In genomic region chr11:10622957-10623787, GRCh38 we compare ENCODE assay signal across 9 cellular contexts. TPM values are rescaled to one million over a fixed set of nuclear protein-coding genes. Genes with fewer than 3 reads are reported as not detected.
DNase-seq lines count a peak whose midpoint lies in the region; TF ChIP-seq lines count a peak whose summit lies in the region.
"Had no signal": no experiment of that assay in that cellular context is flagged by ENCODE, and none has a peak within 500 bp of the region (broad histone marks: within the 10 kb centered on the region; RNA-seq: fewer than 3 reads in every experiment).

No MANE protein-coding gene starts in this region.

- TF ChIP-seq CTCF in A673 (conservative IDR thresholded peaks at IDR 0.05; ENCODE audit: low read depth, low read length) = no peak
- no peak for TF ChIP-seq CTCF in PC-9 (conservative IDR thresholded peaks at IDR 0.05)

- H3K9me3 Mint-ChIP-seq in activated naive CD8-positive, alpha-beta T cell treated with anti-CD3 and anti-CD28 coated beads for 36 hours = no peaks in the 10 kb centered on the region

- no peaks in the 10 kb centered on the region for H3K36me3 ChIP-seq in A673 (ENCODE audit: insufficient read depth, low read length, poor library complexity, severe bottlenecking)
- H3K36me3 ChIP-seq in PC-9 (ENCODE audit: low read depth) = no peaks in the 10 kb centered on the region

- H3K4me1 ChIP-seq in A673 (ENCODE audit: insufficient read depth, low read length, poor library complexity, severe bottlenecking) = peaks cover 17% of the 10 kb centered on the region
- H3K4me1 ChIP-seq in PC-9 (replicated peaks; ENCODE audit: insufficient read depth) = no peaks in the 10 kb centered on the region

- H3K27me3 Mint-ChIP-seq in activated naive CD8-positive, alpha-beta T cell treated with anti-CD3 and anti-CD28 coated beads for 36 hours = no peaks in the 10 kb centered on the region

- BruUV-seq in A673 (replicated peaks; lab: Mats Ljungman, UMichigan) (no TSS peak), PC-9 (replicated peaks; lab: Mats Ljungman, UMichigan) (no TSS peak)

- POLR2A ChIA-PET in A673 (lab: Charles Lee; ENCODE audit: low non-redundant PET) (no interaction called here), PC-9 (lab: Charles Lee; ENCODE audit: unreplicated experiment) (no interaction called here)

- H3K9me3 ChIP-seq in A673 (ENCODE audit: low read depth, low read length, poor library complexity, severe bottlenecking) (no peaks in the 10 kb centered on the region), PC-9 (ENCODE audit: insufficient read depth, low read depth) (no peaks in the 10 kb centered on the region)

- H3F3A ChIP-seq in PC-9 (ENCODE audit: insufficient read depth, low read depth) = no peaks in the 10 kb centered on the region

- H3K9me2 ChIP-seq in PC-9 (ENCODE audit: insufficient read depth) = no peaks in the 10 kb centered on the region

- H4K20me1 ChIP-seq in PC-9 (ENCODE audit: insufficient read depth) = no peaks in the 10 kb centered on the region

- peaks cover 12% of the 10 kb centered on the region for H3K4me1 Mint-ChIP-seq in activated naive CD8-positive, alpha-beta T cell treated with anti-CD3 and anti-CD28 coated beads for 36 hours

- H3K27me3 ChIP-seq in A673 (replicated peaks; ENCODE audit: insufficient read depth, low read depth, low read length, poor library complexity) (no peaks in the 10 kb centered on the region), PC-9 (ENCODE audit: insufficient read depth, low read depth) (no peaks in the 10 kb centered on the region)

- intact Hi-C loops in A673 (cut with micrococcal nuclease; ENCODE audit: unreplicated experiment) = no loop called here
- intact Hi-C loops in PC-9 (cut with micrococcal nuclease; ENCODE audit: unreplicated experiment) = no loop called here

- no peak overlapping the region for H3K4me2 ChIP-seq in PC-9

- H3K27ac ChIP-seq in A673 (ENCODE audit: low read depth, low read length, poor library complexity, severe bottlenecking) = peak overlapping the region; percentile 52
- H3K27ac ChIP-seq in PC-9 = no peak overlapping the region

- no peak overlapping the region for H3K4me3 ChIP-seq in A673 (ENCODE audit: low read depth, low read length, poor library complexity, severe bottlenecking)
- no peak overlapping the region for H3K4me3 ChIP-seq in PC-9

- peak overlapping the region; percentile 80 for H3K27ac Mint-ChIP-seq in activated naive CD8-positive, alpha-beta T cell treated with anti-CD3 and anti-CD28 coated beads for 36 hours

- CTCF ChIA-PET in A673 (lab: Charles Lee) (interaction anchor here (0.8 kb wide), 1 partner anchor 112 kb away, joined by 4 read pairs; no protein-coding TSS in a partner anchor), PC-9 (lab: Charles Lee) (no interaction called here)

- DNase-seq in A673 (ENCODE audit: low spot score) (no peak), Kasumi-1 (lab: John Stamatoyannopoulos, UW) (peak; percentile 94 to 96), medulla oblongata (ENCODE audit: extremely low spot score) (peak; percentile 64), mucosa of gallbladder (ENCODE audit: low spot score) (no peak), NCI-H1436 treated with DMSO at 0.1 percent for 48 hours (lab: John Stamatoyannopoulos, UW) (no peak), PC-9 (no peak), NCI-H774 (lab: John Stamatoyannopoulos, UW) (no peak)
- peak; percentile 7 for DNase-seq in activated naive CD8-positive, alpha-beta T cell treated with anti-CD3 and anti-CD28 coated beads for 36 hours

- no peaks in the 10 kb centered on the region for H3K79me2 ChIP-seq in PC-9 (ENCODE audit: low read depth)

- no peaks in the 10 kb centered on the region for H3K36me3 Mint-ChIP-seq in activated naive CD8-positive, alpha-beta T cell treated with anti-CD3 and anti-CD28 coated beads for 36 hours

- H2AFZ ChIP-seq in PC-9 = no peak overlapping the region

- H3K4me3 Mint-ChIP-seq in activated naive CD8-positive, alpha-beta T cell treated with anti-CD3 and anti-CD28 coated beads for 36 hours = no peak overlapping the region

RNA-seq across cellular contexts. Expression of gene LYVE1, which starts 54.7 kb away (rescaled TPM):
- total RNA-seq in A673 (2021) (0.11 and 0.15 TPM in 2 replicates), mucosa of gallbladder (19.7 TPM), PC-9 (2021) (not detected in 2 replicates)
- total RNA-seq in activated naive CD8-positive, alpha-beta T cell treated with anti-CD3 and anti-CD28 coated beads for 36 hours = not detected
- total RNA-seq: kidney epithelial cell had no signal

Comparison
In these comparisons a context has a peak if more than half of its experiments do, and no peak if none do; other contexts are left out.
1. DNase-seq: peak in Kasumi-1 (2 of 2), activated naive CD8-positive, alpha-beta T cell treated with anti-CD3 and anti-CD28 coated beads for 36 hours (single experiment) and medulla oblongata (single experiment); none in A673 (single experiment), mucosa of gallbladder (single experiment), NCI-H1436 treated with DMSO at 0.1 percent for 48 hours (single experiment), PC-9 (0 of 2) and NCI-H774 (single experiment).
2. RNA of gene LYVE1, which starts 54.7 kb away (total RNA-seq): 19.7 TPM in mucosa of gallbladder (single experiment); 0.11 to 0.15 TPM in A673, not detected in activated naive CD8-positive, alpha-beta T cell treated with anti-CD3 and anti-CD28 coated beads for 36 hours and not detected in PC-9; every median in the first group is over 10 times any median in the second.